In genomic region chr3:123627673-123628670, GRCh38 we compare ENCODE assay signal across 19 cellular contexts. TPM values are rescaled to one million over a fixed set of nuclear protein-coding genes. Genes with fewer than 3 reads are reported as not detected.
A peak's percentile ranks its signal among the peaks of the same experiment; 100 is the strongest.
DNase-seq lines count a peak whose midpoint lies in the region; ATAC-seq and TF ChIP-seq lines count a peak whose summit lies in the region.
"Had no signal": no experiment of that assay in that cellular context is flagged by ENCODE, and none has a peak within 500 bp of the region (broad histone marks: within the 10 kb centered on the region; RNA-seq: fewer than 3 reads in every experiment).

No MANE protein-coding gene starts in this region.

- no peak overlapping the region for H3K4me3 ChIP-seq in coronary artery
- H3K4me3 ChIP-seq: HAP-1, vagina had no signal

- peak; percentile 63 for ATAC-seq in Right ventricle myocardium inferior
- ATAC-seq: activated CD8-positive, alpha-beta T cell treated with anti-CD3 and anti-CD28 coated beads, Interleukin-2, amount 10 ng/mL, durations not matched to agents 7 days and 5 days; activated naive CD8-positive, alpha-beta T cell treated with anti-CD3 and anti-CD28 coated beads, Interleukin-2, amount 50 U/mL, for 24 hours had no signal

- intact Hi-C loops in Right ventricle myocardium inferior (cut with DNase I): no loop called here
- intact Hi-C loops in cardiac septum (cut with DNase I): no loop called here

- no peak for TF ChIP-seq CTCF in coronary artery (IDR thresholded peaks at IDR 0.05)

- H3K27ac ChIP-seq in coronary artery: peak overlapping the region; percentile 27 to 63
- H3K27ac ChIP-seq: vagina had no signal

- DNase-seq in Right ventricle myocardium inferior (ENCODE audit: missing footprints): no peak
- DNase-seq in cardiac septum (ENCODE audit: low spot score): no peak
- peak; percentile 79 for DNase-seq in coronary artery (ENCODE audit: low spot score)
- DNase-seq in mucosa of gallbladder (ENCODE audit: low spot score): peak; percentile 79
- DNase-seq in ureter (ENCODE audit: low spot score): peak; percentile 72
- no peak for DNase-seq in COLO829 (ENCODE audit: low spot score)
- DNase-seq in hepatic stellate cell (ENCODE audit: low spot score): no peak
- DNase-seq in NCI-H2107 (lab: John Stamatoyannopoulos, UW): no peak
- DNase-seq: activated CD8-positive, alpha-beta T cell treated with anti-CD3 and anti-CD28 coated beads, Interleukin-2, amount 10 ng/mL, durations not matched to agents 7 days and 5 days; activated naive CD8-positive, alpha-beta T cell treated with anti-CD3 and anti-CD28 coated beads, Interleukin-2, amount 50 U/mL, for 24 hours; central memory CD4-positive, alpha-beta T cell; effector CD8-positive, alpha-beta T cell; NCI-H1694 treated with DMSO at 0.1 percent for 48 hours; NCI-H524; SHP77 treated with DMSO at 0.1 percent for 48 hours; stimulated activated naive CD4-positive, alpha-beta T cell treated with Interleukin-2 at 50 U/mL for 16 hours; T-helper 1 cell had no signal

RNA-seq across cellular contexts. Expression of gene HACD2, which starts 43.1 kb away (rescaled TPM):
- total RNA-seq in Right ventricle myocardium inferior (12.1 TPM), cardiac septum (12.3 TPM), mucosa of gallbladder (47.9 TPM), ureter (20.6 TPM)

Comparison
In these comparisons a context has a peak if more than half of its experiments do, and no peak if none do; other contexts are left out.
1. DNase-seq: peak in coronary artery (single experiment), mucosa of gallbladder (single experiment) and ureter (single experiment); none in Right ventricle myocardium inferior (single experiment), cardiac septum (single experiment), COLO829 (single experiment), hepatic stellate cell (single experiment) and NCI-H2107 (single experiment).